8 cellular contexts compared by ENCODE assay signal in genomic region chr7:87876759-87877234, GRCh38. TPM values are rescaled to one million over a fixed set of nuclear protein-coding genes. Genes with fewer than 3 reads are reported as not detected.
DNase-seq lines count a peak whose midpoint lies in the region; ATAC-seq and TF ChIP-seq lines count a peak whose summit lies in the region.

No MANE protein-coding gene starts in this region.

- H3K27ac ChIP-seq in DND-41 (ENCODE audit: low read length) (peak overlapping the region; percentile 96), mucosa of rectum (ENCODE audit: low read depth in 2 of 2, low read length in 2 of 2) (peak overlapping the region; percentile 94 to 96)

- ATAC-seq in DND-41 (ENCODE audit: insufficient read depth, low read depth) (peak; percentile 45), HG02938 (IDR thresholded peaks at IDR 0.05; ENCODE audit: unreplicated experiment) (peak; percentile 8), esophagus mucosa (peak; percentile 55), HG02981 (IDR thresholded peaks at IDR 0.05; ENCODE audit: unreplicated experiment) (no peak)

- peaks cover 99% of the 10 kb centered on the region for H3K79me2 ChIP-seq in DND-41 (ENCODE audit: insufficient read depth, low read length)

- H4K20me1 ChIP-seq in DND-41 (ENCODE audit: insufficient read depth, low read length) = peaks cover 25% of the 10 kb centered on the region; the same call in 1 of the 2 replicates

- H3K9ac ChIP-seq in DND-41 (ENCODE audit: low read depth, low read length) (peak overlapping the region; percentile 97), mucosa of rectum (ENCODE audit: low read depth in 1 of 2, low read length in 2 of 2) (peak overlapping the region; percentile 95 to 97)

- H3K36me3 ChIP-seq in DND-41 (ENCODE audit: insufficient read depth, low read length) = peaks cover 56% of the 10 kb centered on the region
- peaks cover 0 to 8% of the 10 kb centered on the region in 2 donors for H3K36me3 ChIP-seq in mucosa of rectum (ENCODE audit: control insufficient read depth in 2 of 2, insufficient read depth in 2 of 2, low read length in 2 of 2)

- H3K27me3 ChIP-seq in DND-41 (ENCODE audit: insufficient read depth, low read length, poor library complexity) (no peaks in the 10 kb centered on the region), mucosa of rectum (ENCODE audit: control insufficient read depth in 2 of 2, insufficient read depth in 2 of 2, low read length in 2 of 2) (no peaks in the 10 kb centered on the region)

- no peak for TF ChIP-seq CTCF in DND-41 (IDR thresholded peaks at IDR 0.05; ENCODE audit: borderline replicate concordance, extremely low read depth, low read length, poor library complexity, severe bottlenecking)

- H3K9me3 ChIP-seq in DND-41 (ENCODE audit: insufficient read depth, low read length, severe bottlenecking) = peaks cover 13% of the 10 kb centered on the region
- no peaks in the 10 kb centered on the region for H3K9me3 ChIP-seq in mucosa of rectum (ENCODE audit: control insufficient read depth in 2 of 2, low read length in 2 of 2)

- H3K4me1 ChIP-seq in DND-41 (ENCODE audit: insufficient read depth, low read length) (peaks cover 57% of the 10 kb centered on the region), mucosa of rectum (ENCODE audit: control insufficient read depth in 2 of 2, insufficient read depth in 2 of 2, low read length in 2 of 2) (peaks cover 11 to 21% of the 10 kb centered on the region in 2 donors)

- peak overlapping the region; percentile 94 for H3K4me2 ChIP-seq in DND-41 (ENCODE audit: insufficient read depth, low read length)

- H3K4me3 ChIP-seq in DND-41 (ENCODE audit: low read depth in 1 of 2, low read length in 2 of 2) (peak overlapping the region; percentile 86 to 95), mucosa of rectum (ENCODE audit: low read length in 2 of 2) (peak overlapping the region; percentile 91 to 95)

- peak; percentile 68 for DNase-seq in DND-41
- DNase-seq in NOMO-1 treated with DMSO at 0.1 percent for 48 hours (lab: John Stamatoyannopoulos, UW; ENCODE audit: unreplicated experiment) = peak; percentile 63
- peak; percentile 53 for DNase-seq in activated T-cell treated with anti-CD3 and anti-CD28 coated beads, Interleukin-2, amount 50 U/mL, for 1 hour
- peak; percentile 22 to 26 for DNase-seq in stimulated activated CD8-positive, alpha-beta memory T cell treated with anti-CD3 and anti-CD28 coated beads, Interleukin-7, amount 100 ng/mL, for 48 hours (ENCODE audit: extremely low read depth in 1 of 2, low read depth in 1 of 2)

- H2AFZ ChIP-seq in DND-41 (ENCODE audit: low read depth, low read length) = peak overlapping the region; percentile 88

RNA-seq across cellular contexts. Expression of gene DBF4, which starts 0.5 kb away (rescaled TPM):
- 13.4 TPM for total RNA-seq in esophagus mucosa

RNA-seq across cellular contexts. Expression of gene SLC25A40, which starts 0.6 kb away (rescaled TPM):
- 13.4 TPM for total RNA-seq in esophagus mucosa

RNA-seq across cellular contexts. Expression of gene ADAM22, which starts 57.3 kb away (rescaled TPM):
- total RNA-seq in esophagus mucosa = 0.24 TPM
